In the genomic region with DNA sequence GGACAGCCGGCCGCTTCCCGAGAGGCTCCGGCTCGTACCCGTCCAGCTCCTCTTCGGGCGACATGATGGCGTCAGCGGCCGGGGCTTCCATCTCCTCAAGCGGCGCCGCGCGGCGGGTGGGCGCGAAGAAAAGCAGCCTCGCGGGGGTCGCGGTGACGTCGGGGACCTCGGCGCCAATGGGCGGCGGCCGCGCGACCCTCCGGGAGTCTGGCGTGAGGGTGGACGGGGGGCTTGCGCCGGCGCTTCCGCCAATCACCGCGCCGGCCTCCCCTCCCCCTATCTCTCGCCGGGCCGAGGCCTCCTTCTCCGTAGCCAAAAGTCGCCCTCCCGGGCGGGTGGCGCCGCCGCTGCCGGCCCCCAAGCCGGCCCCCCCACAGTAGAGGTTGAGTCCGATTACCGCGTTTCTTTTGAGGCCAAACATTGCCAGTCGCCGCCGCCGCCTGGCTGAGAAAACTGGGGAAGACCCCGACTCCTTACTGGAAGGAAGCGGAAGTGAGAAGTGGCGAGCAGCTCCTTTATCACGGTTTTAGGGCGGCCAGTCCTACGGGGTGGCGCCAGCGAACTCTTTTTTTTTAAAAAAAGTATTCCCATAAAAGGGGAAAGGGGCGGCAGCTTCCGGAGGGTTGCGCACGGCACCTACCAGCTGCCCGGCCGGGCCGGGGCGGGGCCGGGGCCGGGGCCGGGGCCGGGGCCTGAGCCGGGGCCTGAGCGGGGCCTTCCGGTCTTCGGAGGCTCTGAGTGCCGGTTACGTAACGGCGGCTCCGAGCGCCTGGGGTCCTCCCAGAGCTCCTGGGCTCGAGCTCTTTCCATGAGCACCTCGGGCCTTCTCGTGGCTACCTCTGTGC, we compare ENCODE assay signal across 8 cellular contexts. TPM values are rescaled to one million over a fixed set of nuclear protein-coding genes. Genes with fewer than 3 reads are reported as not detected.
DNase-seq lines count a peak whose midpoint lies in the region; ATAC-seq, FAIRE-seq and TF ChIP-seq lines count a peak whose summit lies in the region.

MCL1 (minus strand) TSS at position 501 of the 845 bp plus-strand sequence; CDS start at position 421, 80 bp downstream.

- POLR2A ChIA-PET in OCI-LY7 (lab: Charles Lee) (interaction anchor here (0.5 to 13.8 kb wide), 18 partner anchors 9 to 1350 kb away, joined by 3 to 260 read pairs (median 5); partner anchors contain the start of gene GOLPH3L), endothelial cell of umbilical vein (lab: Charles Lee) (interaction anchor here (0.7 to 3.0 kb wide), 24 partner anchors 9 to 586 kb away, joined by 3 to 43 read pairs (median 5); partner anchors contain the start of gene ENSA)

- peak; percentile 77 for ATAC-seq in GM21447 (IDR thresholded peaks at IDR 0.05; ENCODE audit: unreplicated experiment)

- H3K4me3 ChIP-seq in OCI-LY7 (ENCODE audit: low read depth, low read length, poor library complexity, severe bottlenecking) (peak within 1 kb of the TSS; percentile 99), endothelial cell of umbilical vein (replicated peaks in 1 of 3; ENCODE audit: insufficient read depth in 1 of 3, low read depth in 1 of 3, low read length in 3 of 3) (peak within 1 kb of the TSS; percentile 91 to 99 (median 92))

- no peaks in the 10 kb centered on the region for H3K27me3 ChIP-seq in endothelial cell of umbilical vein (ENCODE audit: control insufficient read depth in 2 of 2, insufficient read depth in 2 of 2, low read length in 2 of 2)

- peak; percentile 96 for DNase-seq in D341Med (ENCODE audit: low spot score)
- DNase-seq in HuH-7 (ENCODE audit: low spot score) = peak; percentile 78
- peak; percentile 97 for DNase-seq in OCI-LY7 (ENCODE audit: low spot score)
- DNase-seq in activated T-cell treated with anti-CD3 and anti-CD28 coated beads for 1 hour (ENCODE audit: low read depth) = peak; percentile 76
- DNase-seq in endothelial cell of umbilical vein (ENCODE audit: low read depth, low spot score) = peak; percentile 96
- peak; percentile 89 for DNase-seq in middle frontal gyrus (ENCODE audit: extremely low spot score, low spot score)
- peak; percentile 76 to 81 for DNase-seq in stimulated activated CD8-positive, alpha-beta memory T cell treated with anti-CD3 and anti-CD28 coated beads, Interleukin-2, amount 100 ng/mL, for 1 hour (ENCODE audit: low read depth in 2 of 2)

- peak; percentile 99 for TF ChIP-seq POLR2A in endothelial cell of umbilical vein (IDR thresholded peaks at IDR 0.05; ENCODE audit: low read depth, low read length)

- H2AFZ ChIP-seq in OCI-LY7 (ENCODE audit: low read length) (peak within 1 kb of the TSS; percentile 18; the same call in 1 of the 2 replicates), endothelial cell of umbilical vein (ENCODE audit: low read depth, low read length) (peak within 1 kb of the TSS; percentile 64)

- peaks cover 48% of the 10 kb centered on the region for H4K20me1 ChIP-seq in OCI-LY7 (ENCODE audit: insufficient read depth, low read length)
- peaks cover 35% of the 10 kb centered on the region for H4K20me1 ChIP-seq in endothelial cell of umbilical vein (replicated peaks; ENCODE audit: control insufficient read depth, extremely low read depth, insufficient read depth, low read length)

- no peaks in the 10 kb centered on the region for H3K9me2 ChIP-seq in OCI-LY7 (ENCODE audit: insufficient read depth, low read length)

- intact Hi-C loops in OCI-LY7 (cut with micrococcal nuclease; ENCODE audit: unreplicated experiment) (loop anchor here (1.0 kb wide), 1 partner anchor 16 kb away; no protein-coding TSS in a partner anchor), endothelial cell of umbilical vein (cut with micrococcal nuclease) (loop anchor here (1.0 to 5.0 kb wide), 7 partner anchors 18 to 233 kb away; partner anchors contain the start of genes ENSA and GOLPH3L)

- H3K4me1 ChIP-seq in OCI-LY7 (ENCODE audit: insufficient read depth, low read length, poor library complexity, severe bottlenecking) = peaks cover 43% of the 10 kb centered on the region
- H3K4me1 ChIP-seq in endothelial cell of umbilical vein (ENCODE audit: control insufficient read depth, extremely low read depth, insufficient read depth, low read length) = peaks cover 27% of the 10 kb centered on the region

- H3K9me3 ChIP-seq in OCI-LY7 (ENCODE audit: low read length) (no peaks in the 10 kb centered on the region), endothelial cell of umbilical vein (replicated peaks; ENCODE audit: control insufficient read depth, insufficient read depth, low read length) (no peaks in the 10 kb centered on the region)

- H3K4me2 ChIP-seq in OCI-LY7 (ENCODE audit: low read length) = peak within 1 kb of the TSS; percentile 99
- H3K4me2 ChIP-seq in endothelial cell of umbilical vein (ENCODE audit: insufficient read depth, low read length) = peak within 1 kb of the TSS; percentile 90

- dilution Hi-C loops in endothelial cell of umbilical vein (cut with MboI; ENCODE audit: extremely low pct_ligation_motif_present, low sequenced_read_pairs) = loop anchor here (10.0 kb wide), 1 partner anchor 85 kb away; no protein-coding TSS in a partner anchor

- peak within 1 kb of the TSS; percentile 97 for H3K9ac ChIP-seq in endothelial cell of umbilical vein (replicated peaks; ENCODE audit: extremely low read depth, insufficient read depth, low read length)

- H3K27ac ChIP-seq in OCI-LY7 (ENCODE audit: low read depth, low read length, poor library complexity, severe bottlenecking) (peak within 1 kb of the TSS; percentile 85), endothelial cell of umbilical vein (ENCODE audit: insufficient read depth, low read depth, low read length) (peak within 1 kb of the TSS; percentile 98)

- TF ChIP-seq CTCF in OCI-LY7 (conservative IDR thresholded peaks at IDR 0.05; ENCODE audit: low read length) (peak; percentile 30; the same call in 1 of the 2 replicates), endothelial cell of umbilical vein (IDR thresholded peaks at IDR 0.05; ENCODE audit: extremely low read depth in 1 of 2, insufficient read depth in 1 of 2, low read depth in 1 of 2, low read length in 2 of 2) (no peak)

- BruUV-seq in OCI-LY7 (replicated peaks; lab: Mats Ljungman, UMichigan) (no TSS peak), endothelial cell of umbilical vein (replicated peaks; lab: Mats Ljungman, UMichigan) (no TSS peak)

- H3K79me2 ChIP-seq in OCI-LY7 (ENCODE audit: insufficient read depth, low read depth, low read length) (peaks cover 60% of the 10 kb centered on the region), endothelial cell of umbilical vein (ENCODE audit: control insufficient read depth, insufficient read depth, low read length) (peaks cover 57% of the 10 kb centered on the region)

- FAIRE-seq in endothelial cell of umbilical vein (lab: Jason Lieb, UNC) = peak; percentile 70

- no peaks in the 10 kb centered on the region for H3K9me1 ChIP-seq in endothelial cell of umbilical vein (replicated peaks; ENCODE audit: control insufficient read depth, extremely low read depth, insufficient read depth, low read length)

- CTCF ChIA-PET in OCI-LY7 (lab: Charles Lee; ENCODE audit: unreplicated experiment) (interaction anchor here (0.5 to 2.5 kb wide), 4 partner anchors 11 to 506 kb away, joined by 3 to 13 read pairs (median 6); no protein-coding TSS in a partner anchor), endothelial cell of umbilical vein (lab: Charles Lee) (interaction anchor here (0.6 to 13.4 kb wide), 16 partner anchors 9 to 343 kb away, joined by 3 to 184 read pairs (median 6); partner anchors contain the start of gene ENSA)

- H3K36me3 ChIP-seq in OCI-LY7 (ENCODE audit: insufficient read depth, low read length) = peaks cover 50% of the 10 kb centered on the region
- peaks cover 4 to 34% of the 10 kb centered on the region in 2 experiments for H3K36me3 ChIP-seq in endothelial cell of umbilical vein (ENCODE audit: control insufficient read depth in 2 of 2, extremely low read depth in 1 of 2, insufficient read depth in 2 of 2, low read length in 2 of 2)

TF ChIP-seq in endothelial cell of umbilical vein, 7 proteins besides CTCF, POLR2A, EP300 and RAD21:
- TF ChIP-seq POLR2AphosphoS5 (IDR thresholded peaks at IDR 0.05; ENCODE audit: insufficient read depth, low read depth, low read length) (peak; percentile 100), FOS (IDR thresholded peaks at IDR 0.05; ENCODE audit: borderline replicate concordance, insufficient read depth, low read length) (peak; percentile 14), MYC (IDR thresholded peaks at IDR 0.05; ENCODE audit: low read depth, low read length) (no peak)
- TF ChIP-seq, protein P1, sequence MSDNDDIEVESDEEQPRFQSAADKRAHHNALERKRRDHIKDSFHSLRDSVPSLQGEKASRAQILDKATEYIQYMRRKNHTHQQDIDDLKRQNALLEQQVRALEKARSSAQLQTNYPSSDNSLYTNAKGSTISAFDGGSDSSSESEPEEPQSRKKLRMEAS (IDR thresholded peaks at IDR 0.05; ENCODE audit: insufficient read depth, insufficient read length) = no peak

RNA-seq across cellular contexts. Expression of gene MCL1, which starts in this region (rescaled TPM):
- 102 and 125 TPM in 2 replicates for total RNA-seq in OCI-LY7 (2014; rRNA removed; shearing (Covaris generic))
- 144 and 157 TPM in 2 replicates for total RNA-seq in OCI-LY7 (2022)
- total RNA-seq in endothelial cell of umbilical vein = 186 and 212 TPM in 2 replicates
- 63.9 and 87.3 TPM in 2 replicates for polyA plus RNA-seq in endothelial cell of umbilical vein
- polyA plus RNA-seq in endothelial cell of umbilical vein (2011; cell fraction: cytosol; rRNA removed) = 71.3 and 83.7 TPM in 2 replicates
- polyA plus RNA-seq in endothelial cell of umbilical vein (2011; cell fraction: nucleus; rRNA removed) = 334 and 381 TPM in 2 replicates
- polyA plus RNA-seq in endothelial cell of umbilical vein (2012) = 120 and 171 TPM in 2 replicates
- 129 and 158 TPM in 2 replicates for polyA minus RNA-seq in endothelial cell of umbilical vein
- polyA minus RNA-seq in endothelial cell of umbilical vein (2011; cell fraction: cytosol; rRNA and poly(A)+ RNA removed) = 105 TPM
- 263 and 290 TPM in 2 replicates for polyA minus RNA-seq in endothelial cell of umbilical vein (2011; cell fraction: nucleus; rRNA and poly(A)+ RNA removed)

Comparison
In these comparisons a context has a peak if more than half of its experiments do, and no peak if none do; other contexts are left out.
1. Peak in every context shown above with its lines: DNase-seq, ATAC-seq, H3K4me3 ChIP-seq and H3K27ac ChIP-seq.